Comparison of ENCODE assay signal across 8 cellular contexts in genomic region chr6:87714093-87714809, GRCh38. TPM values are rescaled to one million over a fixed set of nuclear protein-coding genes. Genes with fewer than 3 reads are reported as not detected.
DNase-seq lines count a peak whose midpoint lies in the region; ATAC-seq and TF ChIP-seq lines count a peak whose summit lies in the region.

No MANE protein-coding gene starts in this region.

- peaks cover 6% of the 10 kb centered on the region for H3K4me1 Mint-ChIP-seq in activated naive CD8-positive, alpha-beta T cell treated with anti-CD3 and anti-CD28 coated beads, Interleukin-2, amount 50 U/mL, for 24 hours

- H3K27ac Mint-ChIP-seq in activated naive CD8-positive, alpha-beta T cell treated with anti-CD3 and anti-CD28 coated beads, Interleukin-2, amount 50 U/mL, for 24 hours: no peak overlapping the region

- ATAC-seq in GM18873 (IDR thresholded peaks at IDR 0.05; ENCODE audit: low FRiP score, unreplicated experiment) (peak; percentile 49), HG03280 (IDR thresholded peaks at IDR 0.05; ENCODE audit: unreplicated experiment) (peak; percentile 46), HG02571 (IDR thresholded peaks at IDR 0.05; ENCODE audit: unreplicated experiment) (no peak)
- ATAC-seq in activated naive CD8-positive, alpha-beta T cell treated with anti-CD3 and anti-CD28 coated beads, Interleukin-2, amount 50 U/mL, for 24 hours: peak; percentile 82

- intact Hi-C loops in spleen (cut with DNase I; ENCODE audit: low total_unique reads): no loop called here

- H3K27me3 ChIP-seq in spleen (replicated peaks in 1 of 7): no peaks in the 10 kb centered on the region

- H3K4me3 Mint-ChIP-seq in activated naive CD8-positive, alpha-beta T cell treated with anti-CD3 and anti-CD28 coated beads, Interleukin-2, amount 50 U/mL, for 24 hours: no peak overlapping the region

- peaks cover 0 to 47% (median 15%) of the 10 kb centered on the region in 6 donors for H3K4me1 ChIP-seq in spleen

- peak overlapping the region in 4 of 8 donors; percentile 23 to 64 (median 50) for H3K27ac ChIP-seq in spleen

- H3K36me3 Mint-ChIP-seq in activated naive CD8-positive, alpha-beta T cell treated with anti-CD3 and anti-CD28 coated beads, Interleukin-2, amount 50 U/mL, for 24 hours (ENCODE audit: low read depth): no peaks in the 10 kb centered on the region

- H3K9me3 Mint-ChIP-seq in activated naive CD8-positive, alpha-beta T cell treated with anti-CD3 and anti-CD28 coated beads, Interleukin-2, amount 50 U/mL, for 24 hours: no peaks in the 10 kb centered on the region

- TF ChIP-seq POLR2A in spleen (IDR thresholded peaks at IDR 0.05): no peak

- TF ChIP-seq CTCF in spleen (IDR thresholded peaks at IDR 0.05 in 8 of 11, conservative IDR thresholded peaks at IDR 0.05 in 3 of 11): no peak
- TF ChIP-seq CTCF in GM20000 (IDR thresholded peaks at IDR 0.05; ENCODE audit: extremely low read depth, missing control alignments): no peak

- H3K4me3 ChIP-seq in spleen: no peak overlapping the region

- no peaks in the 10 kb centered on the region for H3K36me3 ChIP-seq in spleen

- H3K9me3 ChIP-seq in spleen: no peaks in the 10 kb centered on the region

- no peak for DNase-seq in activated naive CD8-positive, alpha-beta T cell treated with anti-CD3 and anti-CD28 coated beads, Interleukin-2, amount 50 U/mL, for 24 hours
- DNase-seq in renal cortical epithelial cell (ENCODE audit: low read depth) (peak; percentile 94), spleen (no peak), GM20000 (ENCODE audit: low spot score) (no peak)
- no peak for DNase-seq in stimulated activated naive CD4-positive, alpha-beta T cell (lab: John Stamatoyannopoulos, UW)

- WGBS in spleen, 5 donors: 35 to 71% (median 45%) methylated on average over 2 of the region's 2 CpGs

- no peaks in the 10 kb centered on the region for H3K27me3 Mint-ChIP-seq in activated naive CD8-positive, alpha-beta T cell treated with anti-CD3 and anti-CD28 coated beads, Interleukin-2, amount 50 U/mL, for 24 hours

RNA-seq across cellular contexts. Expression of gene AKIRIN2, which starts 12.2 kb away (rescaled TPM):
- 19.4 and 29.7 TPM in 2 replicates for total RNA-seq in renal cortical epithelial cell
- total RNA-seq in spleen: 100 to 1,000 TPM in 2 of 7 donors, 10 to 100 TPM in 5; 61.8 to 106 (median 89.4) TPM
- 10 to 100 TPM; 35.1 to 56.2 (median 47.8) TPM for polyA plus RNA-seq in spleen
